11 cellular contexts compared by ENCODE assay signal in genomic region chr14:99565383-99565782, GRCh38. TPM values are rescaled to one million over a fixed set of nuclear protein-coding genes. Genes with fewer than 3 reads are reported as not detected.
DNase-seq lines count a peak whose midpoint lies in the region; ATAC-seq and TF ChIP-seq lines count a peak whose summit lies in the region.
"Had no signal": no experiment of that assay in that cellular context is flagged by ENCODE, and none has a peak within 500 bp of the region (broad histone marks: within the 10 kb centered on the region; RNA-seq: fewer than 3 reads in every experiment).

No MANE protein-coding gene starts in this region.

- WGBS in esophagus squamous epithelium, 2 donors, result 57% methylated on average over 4 of the region's 4 CpGs; no CpG with 5 or more reads in 1 of the 2 donors
- 56% methylated on average over 4 of the region's 4 CpGs for WGBS in prostate gland

- ATAC-seq in PC-3, result no peak
- ATAC-seq: T-cell had no signal

- H4K20me1 ChIP-seq in PC-3 (ENCODE audit: low read length), result peaks cover 15% of the 10 kb centered on the region

- no peak overlapping the region for H2AFZ ChIP-seq in PC-3 (ENCODE audit: low read length)

- no peaks in the 10 kb centered on the region for H3K9me2 ChIP-seq in PC-3 (replicated peaks; ENCODE audit: low read length)

- no peaks in the 10 kb centered on the region for H3F3A ChIP-seq in PC-3 (ENCODE audit: low read length, unreplicated experiment)

- peaks cover 68% of the 10 kb centered on the region for H3K4me1 ChIP-seq in PC-3 (ENCODE audit: insufficient read depth, low read length)
- peaks cover 64 to 99% (median 80%) of the 10 kb centered on the region in 3 donors for H3K4me1 ChIP-seq in esophagus squamous epithelium
- H3K4me1 ChIP-seq in prostate gland (replicated peaks), result peaks cover 79% of the 10 kb centered on the region

- CTCF ChIA-PET in PC-3 (lab: Charles Lee), result no interaction called here

- POLR2A ChIA-PET in PC-3 (lab: Charles Lee; ENCODE audit: unreplicated experiment), result no interaction called here

- peak overlapping the region; percentile 98 for H3K27ac ChIP-seq in C4-2B
- peak overlapping the region; percentile 41 for H3K27ac ChIP-seq in PC-3 (ENCODE audit: low read length)
- peak overlapping the region; percentile 61 to 97 (median 77) for H3K27ac ChIP-seq in esophagus squamous epithelium
- peak overlapping the region; percentile 66 to 84 for H3K27ac ChIP-seq in prostate gland

- no TSS peak for BruUV-seq in PC-3 (replicated peaks; lab: Mats Ljungman, UMichigan)

- H3K36me3 ChIP-seq in PC-3 (ENCODE audit: low read depth, low read length), result no peaks in the 10 kb centered on the region
- no peaks in the 10 kb centered on the region for H3K36me3 ChIP-seq in esophagus squamous epithelium
- no peaks in the 10 kb centered on the region for H3K36me3 ChIP-seq in prostate gland

- H3K4me2 ChIP-seq in PC-3 (ENCODE audit: low read length), result peak overlapping the region; percentile 83

- no peak for TF ChIP-seq CTCF in C4-2B (conservative IDR thresholded peaks at IDR 0.05)
- no peak for TF ChIP-seq CTCF in PC-3 (conservative IDR thresholded peaks at IDR 0.05; ENCODE audit: low read depth, low read length)
- TF ChIP-seq CTCF in esophagus squamous epithelium (IDR thresholded peaks at IDR 0.05), result no peak
- no peak for TF ChIP-seq CTCF in prostate gland (IDR thresholded peaks at IDR 0.05)

- no peaks in the 10 kb centered on the region for H3K9me3 ChIP-seq in PC-3 (ENCODE audit: low read length)
- no peaks in the 10 kb centered on the region for H3K9me3 ChIP-seq in esophagus squamous epithelium
- no peaks in the 10 kb centered on the region for H3K9me3 ChIP-seq in prostate gland

- intact Hi-C loops in PC-3 (cut with micrococcal nuclease) (no loop called here), esophagus squamous epithelium (cut with DNase I) (no loop called here), prostate gland (cut with DNase I) (no loop called here)

- H3K9ac ChIP-seq in PC-3 (ENCODE audit: low read length), result no peak overlapping the region

- peak overlapping the region; percentile 49 for H3K4me3 ChIP-seq in PC-3 (ENCODE audit: low read length)
- no peak overlapping the region for H3K4me3 ChIP-seq in esophagus squamous epithelium
- no peak overlapping the region for H3K4me3 ChIP-seq in prostate gland
- H3K4me3 ChIP-seq: dorsolateral prefrontal cortex had no signal

- peaks cover 97% of the 10 kb centered on the region for H3K79me2 ChIP-seq in PC-3 (ENCODE audit: low read length)

- H3K27me3 ChIP-seq in PC-3 (ENCODE audit: low read length), result no peaks in the 10 kb centered on the region
- H3K27me3 ChIP-seq in esophagus squamous epithelium, result no peaks in the 10 kb centered on the region
- H3K27me3 ChIP-seq in prostate gland (replicated peaks; ENCODE audit: insufficient read depth), result no peaks in the 10 kb centered on the region
- H3K27me3 ChIP-seq: dorsolateral prefrontal cortex had no signal

- peak; percentile 30 for DNase-seq in PC-3
- no peak for DNase-seq in esophagus squamous epithelium (lab: John Stamatoyannopoulos, UW)
- no peak for DNase-seq in prostate gland (ENCODE audit: low spot score)
- no peak for DNase-seq in activated effector memory CD4-positive, alpha-beta T cell treated with Interleukin-2 at 50 U/mL for 16 hours
- DNase-seq in activated T-cell treated with anti-CD3 and anti-CD28 coated beads, Interleukin-2, amount 50 U/mL, for 1 hour, result no peak
- DNase-seq in NCI-H446 treated with DMSO at 0.1 percent for 48 hours (lab: John Stamatoyannopoulos, UW), result no peak
- DNase-seq in dedifferentiated amniotic fluid mesenchymal stem cell (ENCODE audit: extremely low spot score), result no peak
- DNase-seq: activated naive CD4-positive, alpha-beta T cell; T-cell had no signal

- TF ChIP-seq POLR2A in esophagus squamous epithelium (IDR thresholded peaks at IDR 0.05), result no peak
- no peak for TF ChIP-seq POLR2A in prostate gland (IDR thresholded peaks at IDR 0.05)

RNA-seq across cellular contexts. Expression of gene CCDC85C, which starts 38.6 kb away (rescaled TPM):
- total RNA-seq in PC-3 (2014; rRNA removed), result 36.4 and 44.6 TPM in 2 replicates
- total RNA-seq in esophagus squamous epithelium, result 10 to 100 TPM; 23.4 to 52.0 (median 27.1) TPM
- 10 to 100 TPM; 35.1 to 47.2 TPM for total RNA-seq in prostate gland

Comparison
In these comparisons a context has a peak if more than half of its experiments do, and no peak if none do; other contexts are left out.
1. H3K27ac ChIP-seq: peak in every context shown above with its lines; median percentile 98 in C4-2B; 77 in esophagus squamous epithelium; 75 in prostate gland; 41 in PC-3.